ENCODE assay signal across 24 cellular contexts in the genomic region with DNA sequence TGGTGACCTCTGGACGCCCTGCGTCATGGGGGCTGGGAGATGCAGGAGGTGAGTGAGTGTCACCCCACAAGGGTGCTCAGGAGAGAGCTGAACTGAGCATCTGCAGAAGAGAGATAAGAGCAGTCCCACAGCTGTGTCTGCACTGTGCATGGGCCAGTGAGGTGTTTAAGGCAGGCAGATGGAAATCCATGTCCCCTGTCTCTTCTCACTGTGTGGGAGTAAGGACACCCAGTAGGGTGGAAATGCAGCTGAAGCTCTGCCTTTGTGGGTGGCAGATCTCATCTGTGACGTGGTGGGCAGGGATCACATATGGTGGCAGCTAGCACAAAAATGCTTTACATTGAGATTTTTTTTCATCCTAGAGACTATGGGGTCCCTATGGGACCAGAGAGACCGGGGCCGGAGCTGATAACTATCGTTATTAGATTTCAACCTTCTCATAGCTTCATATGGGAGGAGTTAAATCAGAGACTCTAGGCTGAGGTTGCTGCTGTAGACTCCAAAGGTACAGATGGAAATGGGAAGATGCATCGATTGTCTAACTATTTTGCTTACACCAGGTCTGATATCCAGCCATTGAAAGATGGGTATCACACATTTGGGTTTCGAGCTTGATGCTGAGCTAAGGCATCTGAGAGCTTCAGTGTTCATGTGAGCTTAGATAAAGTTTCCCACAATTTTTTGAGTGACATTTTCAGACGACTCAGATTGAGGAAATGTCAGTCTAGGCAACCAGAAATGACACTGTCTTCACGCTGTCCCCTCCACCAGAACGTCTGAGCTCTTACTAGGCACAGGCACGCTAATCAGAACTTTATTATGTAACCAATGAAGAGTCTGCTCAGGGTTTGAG.
"Had no signal": no experiment of that assay in that cellular context is flagged by ENCODE, and none has a peak within 500 bp of the region (broad histone marks: within the 10 kb centered on the region; RNA-seq: fewer than 3 reads in every experiment).

No MANE protein-coding gene starts in this region.

- H3K36me3 ChIP-seq: left ventricle myocardium inferior, neutrophil, ovary, prostate gland, right atrium auricular region, upper lobe of right lung had no signal

- H3K9me3 ChIP-seq: left ventricle myocardium inferior, neutrophil, ovary, prostate gland, right atrium auricular region, upper lobe of right lung had no signal

- ATAC-seq: foreskin keratinocyte; stimulated activated naive CD8-positive, alpha-beta T cell treated with anti-CD3 and anti-CD28 coated beads, Interleukin-15, Interleukin-2, amounts not matched to agents 100 U/mL and 50 U/mL, for 24 hours; T-cell; upper lobe of right lung had no signal

- H3K4me3 ChIP-seq: left ventricle myocardium inferior, ovary, prostate gland, right atrium auricular region, upper lobe of right lung had no signal

- DNase-seq: activated B cell treated with CpG ODN at 0.5 μM for 24 hours; activated CD4-positive, alpha-beta memory T cell treated with anti-CD3 and anti-CD28 coated beads for 36 hours; activated CD4-positive, alpha-beta T cell treated with anti-CD3 and anti-CD28 coated beads for 4 hours; activated effector memory CD4-positive, alpha-beta T cell treated with Interleukin-2 at 50 U/mL for 16 hours; activated naive CD4-positive, alpha-beta T cell treated with anti-CD3 and anti-CD28 coated beads for 36 hours; activated naive CD8-positive, alpha-beta T cell treated with anti-CD3 and anti-CD28 coated beads, Interleukin-2, amount 10 ng/mL, durations not matched to agents 7 days and 5 days; activated T-cell treated with anti-CD3 and anti-CD28 coated beads, Interleukin-2, amount 50 U/mL, for 48 hours; caudate nucleus; effector CD4-positive, alpha-beta T cell; foreskin keratinocyte; kidney glomerular epithelial cell; left ventricle myocardium inferior; mammary epithelial cell; midbrain; natural killer cell; ovary; stimulated activated CD4-positive, alpha-beta T cell treated with anti-CD3 and anti-CD28 coated beads, Interleukin-4, amount 100 ng/mL, for 24 hours; stimulated activated naive CD8-positive, alpha-beta T cell treated with anti-CD3 and anti-CD28 coated beads, Interleukin-15, Interleukin-2, amounts not matched to agents 100 U/mL and 50 U/mL, for 24 hours; T-cell; upper lobe of right lung had no signal

- FAIRE-seq: TTC549 had no signal

- H3K4me1 ChIP-seq: foreskin keratinocyte, right atrium auricular region had no signal

- H3K27me3 ChIP-seq: foreskin keratinocyte, neutrophil, ovary, right atrium auricular region, upper lobe of right lung had no signal
